Comparison of ENCODE assay signal across 22 cellular contexts in the genomic region with DNA sequence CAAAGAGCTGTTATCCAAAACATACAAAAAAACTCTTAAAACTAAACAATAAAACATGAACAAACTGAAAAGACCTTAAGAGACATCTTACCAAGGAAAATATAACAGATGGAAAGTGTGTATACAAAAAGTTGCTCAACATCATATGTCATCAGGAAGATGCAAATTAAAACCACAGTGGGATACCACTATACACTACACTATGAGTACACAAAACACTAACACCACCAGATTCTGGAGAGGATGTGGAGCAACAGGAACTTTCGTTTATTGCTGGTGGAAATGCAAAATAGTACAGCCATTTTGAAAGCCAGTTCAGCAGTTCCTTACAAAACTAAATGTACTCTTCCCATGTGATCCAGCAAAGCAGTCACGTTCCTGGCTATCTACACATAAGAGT.
"Had no signal": no experiment of that assay in that cellular context is flagged by ENCODE, and none has a peak within 500 bp of the region (broad histone marks: within the 10 kb centered on the region; RNA-seq: fewer than 3 reads in every experiment).

No MANE protein-coding gene starts in this region.

- H3K36me3 ChIP-seq: pancreas, tibial nerve, upper lobe of right lung had no signal

- H3K9me3 ChIP-seq: pancreas, testis, tibial nerve, upper lobe of right lung had no signal

- H3K27me3 ChIP-seq: hepatocyte, pancreas, testis, tibial nerve, upper lobe of right lung had no signal

- H3K9me3 Mint-ChIP-seq: stimulated activated memory B cell treated with anti-CD40 and anti-IgM and Interleukin-4, amounts not matched to agents 10 μg/mL and 1 μg/mL and 100 μg/mL, for 72 hours; stimulated activated naive CD8-positive, alpha-beta T cell treated with anti-CD3 and anti-CD28 coated beads, Interleukin-15, amount 100 ng/mL, for 72 hours had no signal

- H3K4me1 ChIP-seq: pancreas, testis, tibial nerve, upper lobe of right lung had no signal

- DNase-seq: cortex of kidney; dorsolateral prefrontal cortex; effector CD8-positive, alpha-beta T cell; foreskin fibroblast; head of caudate nucleus; left colon; left ventricle myocardium superior; mesendoderm; naive B cell; occipital lobe; pancreas; right cardiac atrium; stimulated activated CD4-positive, alpha-beta T cell treated with anti-CD3 and anti-CD28 coated beads, Interleukin-4, amount 100 ng/mL, for 1 hour; stimulated activated naive CD8-positive, alpha-beta T cell treated with anti-CD3 and anti-CD28 coated beads, Interleukin-15, amount 100 ng/mL, for 72 hours; testis; upper lobe of right lung had no signal

- H3K4me3 ChIP-seq: dorsolateral prefrontal cortex, hepatocyte, lung, pancreas, testis, tibial nerve, upper lobe of right lung had no signal

- ATAC-seq: left colon; left ventricle myocardium superior; pancreas; right cardiac atrium; stimulated activated memory B cell treated with anti-CD40 and anti-IgM and Interleukin-4, amounts not matched to agents 10 μg/mL and 1 μg/mL and 100 μg/mL, for 72 hours; stimulated activated naive CD8-positive, alpha-beta T cell treated with anti-CD3 and anti-CD28 coated beads, Interleukin-15, amount 100 ng/mL, for 72 hours; upper lobe of right lung had no signal

- H3K4me2 ChIP-seq: hepatocyte had no signal

- H3K27ac Mint-ChIP-seq: naive B cell; nephron; progenitor cell of endocrine pancreas; stimulated activated memory B cell treated with anti-CD40 and anti-IgM and Interleukin-4, amounts not matched to agents 10 μg/mL and 1 μg/mL and 100 μg/mL, for 72 hours; stimulated activated naive CD8-positive, alpha-beta T cell treated with anti-CD3 and anti-CD28 coated beads, Interleukin-15, amount 100 ng/mL, for 72 hours had no signal

- H3K79me2 ChIP-seq: hepatocyte had no signal

- H2AFZ ChIP-seq: hepatocyte had no signal

- H3K27me3 Mint-ChIP-seq: stimulated activated memory B cell treated with anti-CD40 and anti-IgM and Interleukin-4, amounts not matched to agents 10 μg/mL and 1 μg/mL and 100 μg/mL, for 72 hours had no signal

- H3K36me3 Mint-ChIP-seq: stimulated activated memory B cell treated with anti-CD40 and anti-IgM and Interleukin-4, amounts not matched to agents 10 μg/mL and 1 μg/mL and 100 μg/mL, for 72 hours had no signal

- H3K4me3 Mint-ChIP-seq: naive B cell; nephron; stimulated activated memory B cell treated with anti-CD40 and anti-IgM and Interleukin-4, amounts not matched to agents 10 μg/mL and 1 μg/mL and 100 μg/mL, for 72 hours; stimulated activated naive CD8-positive, alpha-beta T cell treated with anti-CD3 and anti-CD28 coated beads, Interleukin-15, amount 100 ng/mL, for 72 hours had no signal

- H3K27ac ChIP-seq: dorsolateral prefrontal cortex, hepatocyte, pancreas, testis, tibial nerve, upper lobe of right lung had no signal

- H3K4me1 Mint-ChIP-seq: stimulated activated memory B cell treated with anti-CD40 and anti-IgM and Interleukin-4, amounts not matched to agents 10 μg/mL and 1 μg/mL and 100 μg/mL, for 72 hours; stimulated activated naive CD8-positive, alpha-beta T cell treated with anti-CD3 and anti-CD28 coated beads, Interleukin-15, amount 100 ng/mL, for 72 hours had no signal
